ENCODE assay signal across 8 cellular contexts in genomic region chr4:114807759-114808404, GRCh38.
A peak's percentile ranks its signal among the peaks of the same experiment; 100 is the strongest.
DNase-seq lines count a peak whose midpoint lies in the region; ATAC-seq, FAIRE-seq and TF ChIP-seq lines count a peak whose summit lies in the region.

No MANE protein-coding gene starts in this region.

- no peak overlapping the region for H3K4me2 ChIP-seq in GM12878 (ENCODE audit: control insufficient read depth, insufficient read depth)

- RAD21 ChIA-PET in GM12878 (lab: Charles Lee; ENCODE audit: unreplicated experiment), result interaction anchor here (0.8 to 1.5 kb wide), 2 partner anchors 420 to 423 kb away, joined by 3 to 5 read pairs; no protein-coding TSS in a partner anchor

- H3K36me3 ChIP-seq in GM12878 (ENCODE audit: control insufficient read depth in 2 of 2, insufficient read depth in 2 of 2, low read length in 1 of 2), result no peaks in the 10 kb centered on the region
- no peaks in the 10 kb centered on the region for H3K36me3 ChIP-seq in right lobe of liver
- no peaks in the 10 kb centered on the region for H3K36me3 ChIP-seq in upper lobe of right lung
- no peaks in the 10 kb centered on the region for H3K36me3 ChIP-seq in uterus

- no peak overlapping the region for H3K4me3 ChIP-seq in GM12878
- H3K4me3 ChIP-seq in right lobe of liver, result no peak overlapping the region
- no peak overlapping the region for H3K4me3 ChIP-seq in upper lobe of right lung
- no peak overlapping the region for H3K4me3 ChIP-seq in uterus

- no peak for TF ChIP-seq EP300 in GM12878 (IDR thresholded peaks at IDR 0.05; ENCODE audit: borderline replicate concordance in 1 of 2, control insufficient read depth in 1 of 2, low read depth in 2 of 2, low read length in 2 of 2)

- intact Hi-C loops in GM12878 (cut with micrococcal nuclease; ENCODE audit: unreplicated experiment) (loop anchor here (5.0 kb wide), 1 partner anchor 421 kb away; no protein-coding TSS in a partner anchor), right lobe of liver (cut with DNase I) (no loop called here), upper lobe of right lung (cut with DNase I) (no loop called here), uterus (cut with DNase I; ENCODE audit: low total_unique reads) (no loop called here)

- 24% methylated on average over 14 of the region's 14 CpGs for WGBS in GM12878 (ENCODE audit: insufficient coverage, insufficient replicate concordance, low lambda C conversion rate, missing lambda C conversion rate)
- 24% methylated on average over 9 of the region's 14 CpGs for WGBS in right lobe of liver (ENCODE audit: insufficient coverage, low coverage, low lambda C conversion rate, missing lambda C conversion rate)

- no peaks in the 10 kb centered on the region for H3K27me3 ChIP-seq in GM12878 (replicated peaks in 1 of 2; ENCODE audit: control insufficient read depth in 2 of 2, insufficient read depth in 2 of 2, low read length in 1 of 2)
- H3K27me3 ChIP-seq in right lobe of liver, result no peaks in the 10 kb centered on the region
- H3K27me3 ChIP-seq in upper lobe of right lung, result no peaks in the 10 kb centered on the region
- H3K27me3 ChIP-seq in uterus, result no peaks in the 10 kb centered on the region

- no peaks in the 10 kb centered on the region for H4K20me1 ChIP-seq in GM12878 (ENCODE audit: control insufficient read depth, insufficient read depth)

- H3K27ac ChIP-seq in GM12878 (ENCODE audit: control insufficient read depth, insufficient read depth) (no peak overlapping the region), right lobe of liver (no peak overlapping the region), upper lobe of right lung (no peak overlapping the region), uterus (no peak overlapping the region)

- H3K9me3 ChIP-seq in GM12878 (replicated peaks; ENCODE audit: control insufficient read depth, insufficient read depth, low read length) (no peaks in the 10 kb centered on the region), right lobe of liver (no peaks in the 10 kb centered on the region), upper lobe of right lung (no peaks in the 10 kb centered on the region), uterus (no peaks in the 10 kb centered on the region)

- in situ Hi-C loops in GM12878 (cut with MboI), result no loop called here

- POLR2A ChIA-PET in GM12878 (lab: Charles Lee), result no interaction called here

- DNase-seq in COLO829 (ENCODE audit: low spot score), result peak; percentile 54
- peak; percentile 1 for DNase-seq in NK-92 treated with Interleukin-12 subunit alpha and Interleukin-12 subunit beta, amount 100 ng/mL, for 24 hours (lab: John Stamatoyannopoulos, UW)
- no peak for DNase-seq in GM12878 (ENCODE audit: low read depth, low spot score)
- DNase-seq in right lobe of liver, result no peak
- no peak for DNase-seq in upper lobe of right lung
- DNase-seq in uterus, result no peak

- CTCF ChIA-PET in GM12878 (lab: Yijun Ruan, JAX), result interaction anchor here (0.6 to 3.0 kb wide), 28 partner anchors 10 to 1675 kb away, joined by 3 to 36 read pairs (median 4); no protein-coding TSS in a partner anchor

- H3K9ac ChIP-seq in GM12878 (ENCODE audit: control insufficient read depth, insufficient read depth, low read length), result no peak overlapping the region

- peak; percentile 99 for ATAC-seq in GM18907 (IDR thresholded peaks at IDR 0.05; ENCODE audit: unreplicated experiment)
- ATAC-seq in HG03025 (IDR thresholded peaks at IDR 0.05; ENCODE audit: low FRiP score, unreplicated experiment), result peak; percentile 100
- peak; percentile 100 for ATAC-seq in GM12878
- peak; percentile 75 to 92 (median 84) for ATAC-seq in right lobe of liver
- ATAC-seq in upper lobe of right lung, result peak; percentile 92

- H3K79me2 ChIP-seq in GM12878 (ENCODE audit: control insufficient read depth, insufficient read depth, low read length), result no peaks in the 10 kb centered on the region

- H3K4me1 ChIP-seq in GM12878 (ENCODE audit: control insufficient read depth, insufficient read depth, low read length), result no peaks in the 10 kb centered on the region
- no peaks in the 10 kb centered on the region for H3K4me1 ChIP-seq in right lobe of liver
- no peaks in the 10 kb centered on the region for H3K4me1 ChIP-seq in upper lobe of right lung
- no peaks in the 10 kb centered on the region for H3K4me1 ChIP-seq in uterus

- BruUV-seq in GM12878 (replicated peaks; lab: Mats Ljungman, UMichigan), result no TSS peak

- TF ChIP-seq CTCF in GM12878 (IDR thresholded peaks at IDR 0.05 in 2 of 3, conservative IDR thresholded peaks at IDR 0.05 in 1 of 3; ENCODE audit: control insufficient read depth in 2 of 3, extremely low read depth in 1 of 3, insufficient read depth in 1 of 3, low read depth in 3 of 3, low read length in 3 of 3) (peak; percentile 89 to 98 (median 98)), right lobe of liver (IDR thresholded peaks at IDR 0.05) (peak; percentile 29 to 75 (median 60)), upper lobe of right lung (IDR thresholded peaks at IDR 0.05) (peak; percentile 72), uterus (IDR thresholded peaks at IDR 0.05) (peak in 1 of 4 experiments; percentile 29)

- SMC1A ChIA-PET in GM12878 (lab: Charles Lee; ENCODE audit: uncharacterized antibody, unreplicated experiment), result interaction anchor here (0.9 to 2.2 kb wide), 4 partner anchors 11 to 420 kb away, joined by 3 to 9 read pairs (median 5); no protein-coding TSS in a partner anchor

- TF ChIP-seq RAD21 in GM12878 (IDR thresholded peaks at IDR 0.05; ENCODE audit: insufficient read depth, low read depth, low read length), result peak; percentile 64

- no peak overlapping the region for H2AFZ ChIP-seq in GM12878 (ENCODE audit: control insufficient read depth, low read depth, low read length)

- peak; percentile 81 for FAIRE-seq in GM12878 (lab: Jason Lieb, UNC)

- TF ChIP-seq POLR2A in GM12878 (IDR thresholded peaks at IDR 0.05; ENCODE audit: low read depth, low read length) (no peak), right lobe of liver (IDR thresholded peaks at IDR 0.05) (no peak), uterus (IDR thresholded peaks at IDR 0.05) (no peak)

TF ChIP-seq in GM12878, 131 proteins besides CTCF, POLR2A, EP300 and RAD21:
- TF ChIP-seq YY1 (IDR thresholded peaks at IDR 0.05; ENCODE audit: low read depth, low read length) (0 out of 2 replicates have a peak, but pooled peaks have one; percentile 37), SMC3 (IDR thresholded peaks at IDR 0.05; ENCODE audit: borderline replicate concordance, low read length) (peak; percentile 39; the same call in 1 of the 2 replicates), MEF2B (IDR thresholded peaks at IDR 0.05; ENCODE audit: partially characterized antibody, poor library complexity, severe bottlenecking) (no peak)

Comparison
In these comparisons a context has a peak if more than half of its experiments do, and no peak if none do; other contexts are left out.
1. DNase-seq: peak in COLO829 (single experiment) and NK-92 treated with Interleukin-12 subunit alpha and Interleukin-12 subunit beta, amount 100 ng/mL, for 24 hours (single experiment); none in GM12878 (single experiment), right lobe of liver (0 of 3), upper lobe of right lung (single experiment) and uterus (0 of 2).
2. Peak in every context shown above with its lines, with median percentiles within 50 percentile points of each other: ATAC-seq.